In genomic region chr2:33071591-33071990, GRCh38 we compare ENCODE assay signal across 16 cellular contexts.
"Had no signal": no experiment of that assay in that cellular context is flagged by ENCODE, and none has a peak within 500 bp of the region (broad histone marks: within the 10 kb centered on the region; RNA-seq: fewer than 3 reads in every experiment).

No MANE protein-coding gene starts in this region.

- ATAC-seq: esophagus mucosa; left colon; naive thymus-derived CD8-positive, alpha-beta T cell; right cardiac atrium; stimulated activated memory B cell treated with anti-CD40 and anti-IgM and Interleukin-4, amounts not matched to agents 10 μg/mL and 1 μg/mL and 100 μg/mL, for 72 hours had no signal

- H3K9me3 Mint-ChIP-seq: activated CD4-positive, alpha-beta T cell treated with anti-CD3 and anti-CD28 coated beads, Interleukin-2, amount 10 ng/mL, durations not matched to agents 7 days and 5 days; activated naive CD4-positive, alpha-beta T cell treated with anti-CD3 and anti-CD28 coated beads, Interleukin-2, amount 50 U/mL, for 24 hours; naive thymus-derived CD8-positive, alpha-beta T cell; stimulated activated memory B cell treated with anti-CD40 and anti-IgM and Interleukin-4, amounts not matched to agents 10 μg/mL and 1 μg/mL and 100 μg/mL, for 72 hours; T-helper 1 cell treated with Interleukin-12 subunit alpha and Interleukin-12 subunit beta and Interleukin-4 antibody, amounts not matched to agents 30 μg/mL and 1 μg/mL, for 36 hours had no signal

- DNase-seq: activated CD4-positive, alpha-beta T cell treated with anti-CD3 and anti-CD28 coated beads, Interleukin-2, amount 10 ng/mL, durations not matched to agents 7 days and 5 days; activated effector memory CD4-positive, alpha-beta T cell treated with Interleukin-2 at 50 U/mL for 16 hours; amygdala; cerebellar nuclear complex; dermis blood vessel endothelial cell; left colon; mucosa of descending colon; naive thymus-derived CD8-positive, alpha-beta T cell; nucleus accumbens; right cardiac atrium; trophoblast cell had no signal

- H3K36me3 Mint-ChIP-seq: activated naive CD4-positive, alpha-beta T cell treated with anti-CD3 and anti-CD28 coated beads, Interleukin-2, amount 50 U/mL, for 24 hours; naive thymus-derived CD8-positive, alpha-beta T cell; stimulated activated memory B cell treated with anti-CD40 and anti-IgM and Interleukin-4, amounts not matched to agents 10 μg/mL and 1 μg/mL and 100 μg/mL, for 72 hours had no signal

- H3K9me3 ChIP-seq: mucosa of descending colon had no signal

- H3K4me1 Mint-ChIP-seq: activated CD4-positive, alpha-beta T cell treated with anti-CD3 and anti-CD28 coated beads, Interleukin-2, amount 10 ng/mL, durations not matched to agents 7 days and 5 days; activated naive CD4-positive, alpha-beta T cell treated with anti-CD3 and anti-CD28 coated beads, Interleukin-2, amount 50 U/mL, for 24 hours; naive thymus-derived CD8-positive, alpha-beta T cell; stimulated activated memory B cell treated with anti-CD40 and anti-IgM and Interleukin-4, amounts not matched to agents 10 μg/mL and 1 μg/mL and 100 μg/mL, for 72 hours had no signal

- H3K4me3 ChIP-seq: lung, mucosa of descending colon had no signal

- H3K27ac Mint-ChIP-seq: activated CD4-positive, alpha-beta T cell treated with anti-CD3 and anti-CD28 coated beads, Interleukin-2, amount 10 ng/mL, durations not matched to agents 7 days and 5 days; activated naive CD4-positive, alpha-beta T cell treated with anti-CD3 and anti-CD28 coated beads, Interleukin-2, amount 50 U/mL, for 24 hours; naive thymus-derived CD8-positive, alpha-beta T cell; stimulated activated memory B cell treated with anti-CD40 and anti-IgM and Interleukin-4, amounts not matched to agents 10 μg/mL and 1 μg/mL and 100 μg/mL, for 72 hours; T-helper 1 cell treated with Interleukin-12 subunit alpha and Interleukin-12 subunit beta and Interleukin-4 antibody, amounts not matched to agents 30 μg/mL and 1 μg/mL, for 36 hours had no signal

- H3K27me3 Mint-ChIP-seq: activated CD4-positive, alpha-beta T cell treated with anti-CD3 and anti-CD28 coated beads, Interleukin-2, amount 10 ng/mL, durations not matched to agents 7 days and 5 days; activated naive CD4-positive, alpha-beta T cell treated with anti-CD3 and anti-CD28 coated beads, Interleukin-2, amount 50 U/mL, for 24 hours had no signal

- H3K4me3 Mint-ChIP-seq: activated CD4-positive, alpha-beta T cell treated with anti-CD3 and anti-CD28 coated beads, Interleukin-2, amount 10 ng/mL, durations not matched to agents 7 days and 5 days; activated naive CD4-positive, alpha-beta T cell treated with anti-CD3 and anti-CD28 coated beads, Interleukin-2, amount 50 U/mL, for 24 hours; naive thymus-derived CD8-positive, alpha-beta T cell; stimulated activated memory B cell treated with anti-CD40 and anti-IgM and Interleukin-4, amounts not matched to agents 10 μg/mL and 1 μg/mL and 100 μg/mL, for 72 hours; T-helper 1 cell treated with Interleukin-12 subunit alpha and Interleukin-12 subunit beta and Interleukin-4 antibody, amounts not matched to agents 30 μg/mL and 1 μg/mL, for 36 hours had no signal
